Comparison of ENCODE assay signal across 1 cellular context in genomic region chr13:40981361-40981760, GRCh38.
TF ChIP-seq lines count a peak whose summit lies in the region.

No MANE protein-coding gene starts in this region.

TF ChIP-seq in K562, 482 proteins besides CTCF, POLR2A, EP300 and RAD21 (continued from another document and continues in another):
- TF ChIP-seq ARID3B (CRISPR knock-in tag; IDR thresholded peaks at IDR 0.05; ENCODE audit: borderline replicate concordance) (no peak), TCF7 (IDR thresholded peaks at IDR 0.05; ENCODE audit: borderline replicate concordance) (no peak), ZNF77 (CRISPR knock-in tag; IDR thresholded peaks at IDR 0.05) (no peak), ZFP36 (IDR thresholded peaks at IDR 0.05; ENCODE audit: low read depth, low read length, partially characterized antibody) (no peak), IRF1 (CRISPR knock-in tag; IDR thresholded peaks at IDR 0.05; ENCODE audit: borderline replicate concordance) (no peak), EHMT2 (IDR thresholded peaks at IDR 0.05) (no peak), DACH1 (IDR thresholded peaks at IDR 0.05; ENCODE audit: partially characterized antibody) (peak; percentile 17), MYC (IDR thresholded peaks at IDR 0.05; ENCODE audit: low read depth, low read length) (peak; percentile 81), MYC (CRISPR knock-in tag; IDR thresholded peaks at IDR 0.05; ENCODE audit: borderline replicate concordance, low read depth) (no peak), TARDBP (IDR thresholded peaks at IDR 0.05) (no peak), IRF2 (CRISPR knock-in tag; IDR thresholded peaks at IDR 0.05) (no peak), HIVEP1 (CRISPR knock-in tag; IDR thresholded peaks at IDR 0.05) (no peak), PRMT5 (CRISPR knock-in tag; IDR thresholded peaks at IDR 0.05) (no peak), SP2 (IDR thresholded peaks at IDR 0.05; ENCODE audit: extremely low read depth, low read depth, low read length, poor library complexity, severe bottlenecking) (no peak), L3MBTL2 (IDR thresholded peaks at IDR 0.05) (peak; percentile 54), TAF1 (IDR thresholded peaks at IDR 0.05; ENCODE audit: control insufficient read depth, extremely low read depth, insufficient read depth, low read length, severe bottlenecking) (no peak), MEIS2 (IDR thresholded peaks at IDR 0.05; ENCODE audit: partially characterized antibody) (peak; percentile 81), KAT8 (IDR thresholded peaks at IDR 0.05; ENCODE audit: low read depth) (no peak), STAG1 (CRISPR knock-in tag; IDR thresholded peaks at IDR 0.05; ENCODE audit: borderline replicate concordance) (no peak), ZBTB2 (IDR thresholded peaks at IDR 0.05) (no peak), NFE2L1 (tag; IDR thresholded peaks at IDR 0.05; ENCODE audit: borderline replicate concordance, low read depth) (no peak), ERF (CRISPR knock-in tag; IDR thresholded peaks at IDR 0.05) (no peak), NCOA6 (IDR thresholded peaks at IDR 0.05) (no peak), ATF7 (IDR thresholded peaks at IDR 0.05) (peak; percentile 48; the same call in 1 of the 2 replicates), ATF4 (CRISPR knock-in tag; IDR thresholded peaks at IDR 0.05) (no peak), ELF2 (CRISPR knock-in tag; IDR thresholded peaks at IDR 0.05) (no peak), SIRT6 (IDR thresholded peaks at IDR 0.05; ENCODE audit: low read depth, low read length) (no peak), ARHGAP35 (IDR thresholded peaks at IDR 0.05; ENCODE audit: partially characterized antibody) (no peak), ZC3H4 (CRISPR knock-in tag; IDR thresholded peaks at IDR 0.05; ENCODE audit: borderline replicate concordance) (no peak), COPS2 (conservative IDR thresholded peaks at IDR 0.05) (no peak), PHB2 (IDR thresholded peaks at IDR 0.05; ENCODE audit: low read depth) (no peak), RCOR1 (IDR thresholded peaks at IDR 0.05; ENCODE audit: borderline replicate concordance in 1 of 2, low read depth in 2 of 2, low read length in 2 of 2) (0 out of 4 replicates have a peak, but pooled peaks of 1 of the 2 experiments have one; percentile 34), PML (IDR thresholded peaks at IDR 0.05; ENCODE audit: low read length) (no peak), FOXP4 (CRISPR knock-in tag; IDR thresholded peaks at IDR 0.05; ENCODE audit: borderline replicate concordance) (no peak), TOE1 (IDR thresholded peaks at IDR 0.05; ENCODE audit: borderline replicate concordance) (0 out of 2 replicates have a peak, but pooled peaks have one; percentile 32), TOE1 (CRISPR knock-in tag; IDR thresholded peaks at IDR 0.05; ENCODE audit: borderline replicate concordance, low read depth) (no peak), ZNF655 (CRISPR knock-in tag; IDR thresholded peaks at IDR 0.05) (no peak), ZNF592 (IDR thresholded peaks at IDR 0.05) (peak; percentile 32; the same call in 1 of the 2 replicates), ZNF717 (CRISPR knock-in tag; IDR thresholded peaks at IDR 0.05) (no peak), ATF3 (IDR thresholded peaks at IDR 0.05) (peak; percentile 87), ATF3 (CRISPR knock-in tag; conservative IDR thresholded peaks at IDR 0.05) (no peak), ELK1 (CRISPR knock-in tag; IDR thresholded peaks at IDR 0.05) (no peak), ESRRA (IDR thresholded peaks at IDR 0.05; ENCODE audit: borderline replicate concordance, low read depth) (no peak), ZNF384 (IDR thresholded peaks at IDR 0.05; ENCODE audit: low read depth, low read length) (no peak), ZNF184 (CRISPR knock-in tag; IDR thresholded peaks at IDR 0.05) (no peak), AFF1 (IDR thresholded peaks at IDR 0.05; ENCODE audit: low read depth in 1 of 2, partially characterized antibody in 2 of 2) (peak in 1 of 2 experiments; percentile 27), BHLHE40 (IDR thresholded peaks at IDR 0.05; ENCODE audit: low read length) (0 out of 2 replicates have a peak, but pooled peaks have one; percentile 27), CAMTA2 (CRISPR knock-in tag; conservative IDR thresholded peaks at IDR 0.05) (no peak), SREBF1 (IDR thresholded peaks at IDR 0.05; ENCODE audit: borderline replicate concordance, low read depth, low read length) (no peak), CEBPB (tag; IDR thresholded peaks at IDR 0.05) (peak; percentile 85), CSDE1 (IDR thresholded peaks at IDR 0.05) (no peak)
